Comparison of ENCODE assay signal across 21 cellular contexts in the genomic region with DNA sequence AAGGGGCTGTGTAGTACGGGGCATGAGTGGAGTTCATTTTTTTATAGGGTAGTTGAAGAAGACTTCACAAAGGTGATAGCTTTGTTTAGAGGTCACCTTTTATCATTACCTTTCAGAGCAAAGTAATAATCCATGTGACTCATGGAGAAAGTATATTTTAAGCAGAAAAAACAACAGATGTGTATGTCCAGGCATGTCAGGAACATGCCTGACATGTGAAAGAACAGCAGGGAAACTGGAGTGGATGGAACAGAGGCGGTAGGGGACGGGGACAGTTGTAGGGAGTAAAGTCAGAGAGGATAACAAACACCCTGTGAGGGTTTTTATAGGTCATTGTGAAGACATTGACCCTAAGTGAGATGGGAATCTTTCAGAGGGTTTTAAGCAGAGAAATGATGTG.
A peak's percentile ranks its signal among the peaks of the same experiment; 100 is the strongest.
DNase-seq lines count a peak whose midpoint lies in the region; ATAC-seq, FAIRE-seq and TF ChIP-seq lines count a peak whose summit lies in the region.
"Had no signal": no experiment of that assay in that cellular context is flagged by ENCODE, and none has a peak within 500 bp of the region (broad histone marks: within the 10 kb centered on the region; RNA-seq: fewer than 3 reads in every experiment).

No MANE protein-coding gene starts in this region.

- no peaks in the 10 kb centered on the region for H3K4me1 ChIP-seq in trophoblast cell (ENCODE audit: control insufficient read depth in 1 of 2, insufficient read depth in 2 of 2, low read length in 2 of 2)
- no peaks in the 10 kb centered on the region for H3K4me1 ChIP-seq in body of pancreas

- no peak overlapping the region for H3K4me3 ChIP-seq in trophoblast cell (ENCODE audit: low read depth, low read length)
- H3K4me3 ChIP-seq in body of pancreas: no peak overlapping the region
- H3K4me3 ChIP-seq: PC-9 had no signal

- no peak overlapping the region for H2BK5ac ChIP-seq in trophoblast cell (ENCODE audit: low read depth, low read length, poor library complexity)

- no peak overlapping the region for H3K27ac ChIP-seq in trophoblast cell (ENCODE audit: low read depth, low read length)
- H3K27ac ChIP-seq in body of pancreas: no peak overlapping the region
- H3K27ac ChIP-seq: PC-9 had no signal

- H2BK120ac ChIP-seq in trophoblast cell (ENCODE audit: insufficient read depth, low read length, poor library complexity): no peak overlapping the region

- no peak for TF ChIP-seq POLR2A in body of pancreas (IDR thresholded peaks at IDR 0.05)

- H3K27ac Mint-ChIP-seq in activated CD8-positive, alpha-beta memory T cell treated with anti-CD3 and anti-CD28 coated beads, Interleukin-2, amount 10 ng/mL, durations not matched to agents 7 days and 5 days: peak overlapping the region; percentile 29
- H3K27ac Mint-ChIP-seq in chondrocyte (ENCODE audit: unreplicated experiment): peak overlapping the region; percentile 65

- no peaks in the 10 kb centered on the region for H3K79me1 ChIP-seq in trophoblast cell (ENCODE audit: low read length)

- H3K14ac ChIP-seq in trophoblast cell (ENCODE audit: low read length): no peak overlapping the region

- WGBS in trophoblast cell (ENCODE audit: extremely low coverage, insufficient coverage, insufficient read length): no CpG with 5 or more reads among the region's 3 CpGs
- 93 to 95% methylated on average over 3 of the region's 3 CpGs for WGBS in body of pancreas, 2 donors

- no peaks in the 10 kb centered on the region for H3K4me1 Mint-ChIP-seq in activated CD8-positive, alpha-beta memory T cell treated with anti-CD3 and anti-CD28 coated beads, Interleukin-2, amount 10 ng/mL, durations not matched to agents 7 days and 5 days
- H3K4me1 Mint-ChIP-seq in chondrocyte (ENCODE audit: low read depth): peaks cover 9% of the 10 kb centered on the region

- H3K27me3 ChIP-seq in trophoblast cell (ENCODE audit: insufficient read depth, low read length) (no peaks in the 10 kb centered on the region), body of pancreas (no peaks in the 10 kb centered on the region)

- H2AFZ ChIP-seq in trophoblast cell (ENCODE audit: insufficient read depth, low read length, poor library complexity): no peak overlapping the region
- H2AFZ ChIP-seq: PC-9 had no signal

- peaks cover 3% of the 10 kb centered on the region for H3K9me3 Mint-ChIP-seq in activated CD8-positive, alpha-beta memory T cell treated with anti-CD3 and anti-CD28 coated beads, Interleukin-2, amount 10 ng/mL, durations not matched to agents 7 days and 5 days (ENCODE audit: low read depth)
- peaks cover 9% of the 10 kb centered on the region for H3K9me3 Mint-ChIP-seq in chondrocyte (ENCODE audit: low read depth)

- H3K9ac ChIP-seq in trophoblast cell (ENCODE audit: low read length): no peak overlapping the region
- H3K9ac ChIP-seq: SK-N-SH had no signal

- DNase-seq in activated CD8-positive, alpha-beta memory T cell treated with anti-CD3 and anti-CD28 coated beads, Interleukin-2, amount 10 ng/mL, durations not matched to agents 7 days and 5 days: no peak
- no peak for DNase-seq in activated CD8-positive, alpha-beta memory T cell treated with anti-CD3 and anti-CD28 coated beads, Interleukin-2, amount 50 U/mL, for 4 hours
- peak; percentile 16 for DNase-seq in KBM-7
- no peak for DNase-seq in chondrocyte (ENCODE audit: low spot score)
- DNase-seq in trophoblast cell: no peak
- no peak for DNase-seq in body of pancreas
- DNase-seq in GM19239 (ENCODE audit: insufficient read length, low spot score): no peak
- DNase-seq: ACHN; activated CD4-positive, alpha-beta T cell treated with anti-CD3 and anti-CD28 coated beads, Interleukin-2, amount 50 U/mL, for 4 hours; activated effector memory CD4-positive, alpha-beta T cell treated with Interleukin-2 at 50 U/mL for 16 hours; DMS79; mesendoderm; NCI-H2171; NCI-H748 treated with DMSO at 0.1 percent for 48 hours; PC-9; SK-N-SH; stimulated activated naive CD4-positive, alpha-beta T cell had no signal

- H3K9me3 ChIP-seq in trophoblast cell (ENCODE audit: insufficient read depth, low read depth, low read length) (no peaks in the 10 kb centered on the region), body of pancreas (no peaks in the 10 kb centered on the region)
- H3K9me3 ChIP-seq: SK-N-SH had no signal

- H3K23ac ChIP-seq in trophoblast cell (ENCODE audit: low read length): no peak overlapping the region

- in situ Hi-C loops in KBM-7 (cut with MboI; ENCODE audit: low pct_unique_long_range_greater_than_20kb, low sequenced_read_pairs): no loop called here

- no peak overlapping the region for H3K4ac ChIP-seq in trophoblast cell (ENCODE audit: low read depth, low read length)

- H3K36me3 ChIP-seq in trophoblast cell (ENCODE audit: control insufficient read depth in 1 of 2, insufficient read depth in 2 of 2, low read length in 2 of 2): peaks cover 4 to 7% of the 10 kb centered on the region in 2 experiments
- no peaks in the 10 kb centered on the region for H3K36me3 ChIP-seq in body of pancreas (replicated peaks in 1 of 2; ENCODE audit: insufficient read depth in 1 of 2, low read depth in 2 of 2)

- ATAC-seq in activated CD8-positive, alpha-beta memory T cell treated with anti-CD3 and anti-CD28 coated beads, Interleukin-2, amount 10 ng/mL, durations not matched to agents 7 days and 5 days: no peak
- ATAC-seq in body of pancreas: no peak
- ATAC-seq in GM19023 (IDR thresholded peaks at IDR 0.05; ENCODE audit: unreplicated experiment): no peak

- H3K27me3 Mint-ChIP-seq in activated CD8-positive, alpha-beta memory T cell treated with anti-CD3 and anti-CD28 coated beads, Interleukin-2, amount 10 ng/mL, durations not matched to agents 7 days and 5 days: no peaks in the 10 kb centered on the region
- no peaks in the 10 kb centered on the region for H3K27me3 Mint-ChIP-seq in chondrocyte (ENCODE audit: low read depth)

- H4K91ac ChIP-seq in trophoblast cell (ENCODE audit: low read depth, low read length): peak overlapping the region; percentile 11

- intact Hi-C loops in body of pancreas (cut with DNase I): no loop called here

- H3K36me3 Mint-ChIP-seq in activated CD8-positive, alpha-beta memory T cell treated with anti-CD3 and anti-CD28 coated beads, Interleukin-2, amount 10 ng/mL, durations not matched to agents 7 days and 5 days: peaks cover 49% of the 10 kb centered on the region
- H3K36me3 Mint-ChIP-seq in chondrocyte (ENCODE audit: low read depth): peaks cover 10% of the 10 kb centered on the region

- TF ChIP-seq CTCF in chondrocyte (IDR thresholded peaks at IDR 0.05): no peak
- TF ChIP-seq CTCF in body of pancreas (IDR thresholded peaks at IDR 0.05): no peak

- no peak overlapping the region for H4K8ac ChIP-seq in trophoblast cell (ENCODE audit: low read depth, low read length)

- H3K4me2 ChIP-seq in trophoblast cell (ENCODE audit: low read length): no peak overlapping the region
- H3K4me2 ChIP-seq: PC-9, SK-N-SH had no signal

- no peak overlapping the region for H3K18ac ChIP-seq in trophoblast cell (ENCODE audit: low read length)

- H2AK5ac ChIP-seq in trophoblast cell (ENCODE audit: low read length): no peak overlapping the region

- H3K79me2 ChIP-seq in trophoblast cell (ENCODE audit: control insufficient read depth, insufficient read depth, low read length, poor library complexity): no peaks in the 10 kb centered on the region

- CTCF ChIA-PET in activated CD8-positive, alpha-beta memory T cell treated with anti-CD3 and anti-CD28 coated beads, Interleukin-2, amount 10 ng/mL, durations not matched to agents 7 days and 5 days (lab: Charles Lee): interaction anchor here (1.1 kb wide), 1 partner anchor 12 kb away, joined by 5 read pairs; no protein-coding TSS in a partner anchor

- no peak for FAIRE-seq in GM19239 (lab: Jason Lieb, UNC)
- FAIRE-seq: H54, islet of Langerhans, urothelium cell line had no signal

- H3K4me3 Mint-ChIP-seq in activated CD8-positive, alpha-beta memory T cell treated with anti-CD3 and anti-CD28 coated beads, Interleukin-2, amount 10 ng/mL, durations not matched to agents 7 days and 5 days: no peak overlapping the region
- H3K4me3 Mint-ChIP-seq in chondrocyte (ENCODE audit: unreplicated experiment): no peak overlapping the region

- no peak overlapping the region for H2BK12ac ChIP-seq in trophoblast cell (ENCODE audit: low read length)

- no peak overlapping the region for H4K12ac ChIP-seq in trophoblast cell (ENCODE audit: low read depth, low read length)
